8 cellular contexts compared by ENCODE assay signal in the genomic region with DNA sequence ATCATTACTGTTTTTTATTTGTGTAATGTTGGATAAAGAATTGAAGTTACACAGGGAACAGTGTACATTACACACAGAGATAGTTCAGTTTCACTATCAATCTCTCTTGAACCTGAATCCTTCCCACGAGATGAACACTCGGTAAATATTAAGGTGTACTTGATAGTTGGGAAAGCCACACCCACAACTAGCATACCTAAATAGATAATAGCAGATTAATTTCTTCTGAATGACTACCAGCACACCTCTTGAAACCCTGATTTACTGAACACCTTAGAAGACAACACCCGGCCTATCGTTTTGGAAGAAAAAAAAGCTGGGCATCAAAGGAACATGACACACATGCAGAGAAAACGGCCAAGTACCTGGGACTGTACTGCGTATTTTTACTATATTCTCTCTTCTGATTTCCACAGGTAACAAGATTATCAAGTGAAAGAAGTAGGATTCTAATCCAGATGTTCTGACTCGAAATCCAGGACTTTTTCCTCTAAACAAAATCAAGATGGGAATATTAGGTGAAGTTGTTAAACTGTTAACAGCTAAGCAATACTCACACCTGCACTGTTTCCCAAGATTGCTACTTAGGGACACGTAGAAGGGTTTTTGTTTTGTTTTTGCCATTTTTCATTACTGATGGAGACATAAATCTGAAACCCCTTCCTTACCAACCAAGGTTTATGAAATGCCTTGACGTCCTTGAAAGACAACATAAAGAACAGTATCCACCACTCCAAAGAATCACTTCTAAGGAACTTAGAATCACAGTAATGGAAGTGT. TPM values are rescaled to one million over a fixed set of nuclear protein-coding genes. Genes with fewer than 3 reads are reported as not detected.
DNase-seq lines count a peak whose midpoint lies in the region; ATAC-seq lines count a peak whose summit lies in the region.

No MANE protein-coding gene starts in this region.

- peak overlapping the region; percentile 100 for H3K4me3 Mint-ChIP-seq in activated CD4-positive, alpha-beta T cell treated with anti-CD3 and anti-CD28 coated beads for 36 hours
- H3K4me3 Mint-ChIP-seq in activated T-helper 2 cell treated with anti-CD3 and anti-CD28 coated beads, Interferon-gamma antibody, Interleukin-2, Interleukin-4, amounts not matched to agents 10 μg/mL and 5 μg/mL and 100 μg/mL, durations not matched to agents 14 hours and 24 hours and 36 hours (ENCODE audit: low read depth): peak overlapping the region; percentile 97
- H3K4me3 Mint-ChIP-seq in stimulated activated memory B cell treated with anti-CD40 and anti-IgM and Interleukin-4, amounts not matched to agents 10 μg/mL and 1 μg/mL and 100 μg/mL, for 72 hours: peak overlapping the region; percentile 95

- peaks cover 12% of the 10 kb centered on the region for H3K9me3 ChIP-seq in iPS-20b (ENCODE audit: insufficient read depth, low read depth, low read length)

- no peaks in the 10 kb centered on the region for H3K4me1 ChIP-seq in iPS-20b (ENCODE audit: insufficient read depth, low read length)

- H3K9me3 Mint-ChIP-seq in activated CD4-positive, alpha-beta T cell treated with anti-CD3 and anti-CD28 coated beads for 36 hours (ENCODE audit: low read depth): peaks cover 5% of the 10 kb centered on the region
- peaks cover 8% of the 10 kb centered on the region for H3K9me3 Mint-ChIP-seq in activated T-helper 2 cell treated with anti-CD3 and anti-CD28 coated beads, Interferon-gamma antibody, Interleukin-2, Interleukin-4, amounts not matched to agents 10 μg/mL and 5 μg/mL and 100 μg/mL, durations not matched to agents 14 hours and 24 hours and 36 hours
- H3K9me3 Mint-ChIP-seq in stimulated activated memory B cell treated with anti-CD40 and anti-IgM and Interleukin-4, amounts not matched to agents 10 μg/mL and 1 μg/mL and 100 μg/mL, for 72 hours: no peaks in the 10 kb centered on the region

- peak overlapping the region; percentile 83 for H3K4me3 ChIP-seq in iPS-20b (ENCODE audit: low read length)

- ATAC-seq in activated CD4-positive, alpha-beta T cell treated with anti-CD3 and anti-CD28 coated beads for 36 hours: no peak
- ATAC-seq in stimulated activated memory B cell treated with anti-CD40 and anti-IgM and Interleukin-4, amounts not matched to agents 10 μg/mL and 1 μg/mL and 100 μg/mL, for 72 hours: no peak
- no peak for ATAC-seq in HG03457 (IDR thresholded peaks at IDR 0.05; ENCODE audit: unreplicated experiment)
- ATAC-seq in GM21528 (IDR thresholded peaks at IDR 0.05; ENCODE audit: low FRiP score, unreplicated experiment): no peak

- CTCF ChIA-PET in activated CD4-positive, alpha-beta T cell treated with anti-CD3 and anti-CD28 coated beads for 36 hours (lab: Charles Lee): no interaction called here

- H3K9ac ChIP-seq in iPS-20b (ENCODE audit: low read depth, low read length): peak overlapping the region; percentile 82

- H3K27me3 ChIP-seq in iPS-20b (ENCODE audit: insufficient read depth, low read length): peaks cover 8% of the 10 kb centered on the region; the same call in 1 of the 2 replicates

- no peak for DNase-seq in activated CD4-positive, alpha-beta T cell treated with anti-CD3 and anti-CD28 coated beads for 36 hours
- DNase-seq in activated CD4-positive, alpha-beta T cell treated with anti-CD3 and anti-CD28 coated beads, Interleukin-2, amount 50 U/mL, for 4 hours: no peak
- no peak for DNase-seq in activated T-helper 2 cell treated with anti-CD3 and anti-CD28 coated beads, Interferon-gamma antibody, Interleukin-2, Interleukin-4, amounts not matched to agents 10 μg/mL and 5 μg/mL and 100 μg/mL, durations not matched to agents 14 hours and 24 hours and 36 hours (ENCODE audit: low spot score)
- no peak for DNase-seq in NCI-H1105 treated with DMSO at 0.1 percent for 48 hours (lab: John Stamatoyannopoulos, UW)

- no peak overlapping the region for H3K27ac ChIP-seq in iPS-20b (ENCODE audit: low read length)

- no peaks in the 10 kb centered on the region for H3K27me3 Mint-ChIP-seq in activated CD4-positive, alpha-beta T cell treated with anti-CD3 and anti-CD28 coated beads for 36 hours
- peaks cover 23% of the 10 kb centered on the region for H3K27me3 Mint-ChIP-seq in activated T-helper 2 cell treated with anti-CD3 and anti-CD28 coated beads, Interferon-gamma antibody, Interleukin-2, Interleukin-4, amounts not matched to agents 10 μg/mL and 5 μg/mL and 100 μg/mL, durations not matched to agents 14 hours and 24 hours and 36 hours (ENCODE audit: low read depth)
- H3K27me3 Mint-ChIP-seq in stimulated activated memory B cell treated with anti-CD40 and anti-IgM and Interleukin-4, amounts not matched to agents 10 μg/mL and 1 μg/mL and 100 μg/mL, for 72 hours: no peaks in the 10 kb centered on the region

- H3K27ac Mint-ChIP-seq in activated CD4-positive, alpha-beta T cell treated with anti-CD3 and anti-CD28 coated beads for 36 hours: peak overlapping the region; percentile 99
- peak overlapping the region; percentile 95 for H3K27ac Mint-ChIP-seq in activated T-helper 2 cell treated with anti-CD3 and anti-CD28 coated beads, Interferon-gamma antibody, Interleukin-2, Interleukin-4, amounts not matched to agents 10 μg/mL and 5 μg/mL and 100 μg/mL, durations not matched to agents 14 hours and 24 hours and 36 hours
- H3K27ac Mint-ChIP-seq in stimulated activated memory B cell treated with anti-CD40 and anti-IgM and Interleukin-4, amounts not matched to agents 10 μg/mL and 1 μg/mL and 100 μg/mL, for 72 hours: peak overlapping the region; percentile 98

- POLR2A ChIA-PET in activated CD4-positive, alpha-beta T cell treated with anti-CD3 and anti-CD28 coated beads for 36 hours (lab: Charles Lee): no interaction called here

- peaks cover 41% of the 10 kb centered on the region for H3K4me1 Mint-ChIP-seq in activated CD4-positive, alpha-beta T cell treated with anti-CD3 and anti-CD28 coated beads for 36 hours
- H3K4me1 Mint-ChIP-seq in activated T-helper 2 cell treated with anti-CD3 and anti-CD28 coated beads, Interferon-gamma antibody, Interleukin-2, Interleukin-4, amounts not matched to agents 10 μg/mL and 5 μg/mL and 100 μg/mL, durations not matched to agents 14 hours and 24 hours and 36 hours (ENCODE audit: low read depth): peaks cover 24% of the 10 kb centered on the region
- peaks cover 36% of the 10 kb centered on the region for H3K4me1 Mint-ChIP-seq in stimulated activated memory B cell treated with anti-CD40 and anti-IgM and Interleukin-4, amounts not matched to agents 10 μg/mL and 1 μg/mL and 100 μg/mL, for 72 hours

- intact Hi-C loops in activated CD4-positive, alpha-beta T cell treated with anti-CD3 and anti-CD28 coated beads for 36 hours (cut with DNase I, micrococcal nuclease): loop anchor here (5.0 kb wide), 7 partner anchors 321 to 764 kb away; partner anchors contain the start of genes DCLRE1A (in 1 of the 2), FHIP2A (in 1 of the 2), NHLRC2 (in 1 of the 2) and TRUB1 (in 1 of the 2)
- intact Hi-C loops in activated T-helper 2 cell treated with anti-CD3 and anti-CD28 coated beads, Interferon-gamma antibody, Interleukin-2, Interleukin-4, amounts not matched to agents 10 μg/mL and 5 μg/mL and 100 μg/mL, durations not matched to agents 14 hours and 24 hours and 36 hours (cut with micrococcal nuclease): loop anchor here (5.0 to 10.0 kb wide), 3 partner anchors 321 to 444 kb away; partner anchors contain the start of genes DCLRE1A and NHLRC2

- peaks cover 17% of the 10 kb centered on the region for H3K36me3 ChIP-seq in iPS-20b (ENCODE audit: insufficient read depth, low read depth, low read length)

- peaks cover 12% of the 10 kb centered on the region for H3K36me3 Mint-ChIP-seq in activated CD4-positive, alpha-beta T cell treated with anti-CD3 and anti-CD28 coated beads for 36 hours (ENCODE audit: low read depth)
- peaks cover 23% of the 10 kb centered on the region for H3K36me3 Mint-ChIP-seq in activated T-helper 2 cell treated with anti-CD3 and anti-CD28 coated beads, Interferon-gamma antibody, Interleukin-2, Interleukin-4, amounts not matched to agents 10 μg/mL and 5 μg/mL and 100 μg/mL, durations not matched to agents 14 hours and 24 hours and 36 hours (ENCODE audit: low read depth)
- H3K36me3 Mint-ChIP-seq in stimulated activated memory B cell treated with anti-CD40 and anti-IgM and Interleukin-4, amounts not matched to agents 10 μg/mL and 1 μg/mL and 100 μg/mL, for 72 hours: peaks cover 12% of the 10 kb centered on the region

RNA-seq across cellular contexts. Expression of gene CCDC186, which starts 1.0 kb away (rescaled TPM):
- total RNA-seq in activated CD4-positive, alpha-beta T cell treated with anti-CD3 and anti-CD28 coated beads for 36 hours: 10 to 100 TPM in 1 of 2 experiments, 1 to 10 TPM in 1; 9.1 to 13.9 TPM
- total RNA-seq in activated T-helper 2 cell treated with anti-CD3 and anti-CD28 coated beads, Interferon-gamma antibody, Interleukin-2, Interleukin-4, amounts not matched to agents 10 μg/mL and 5 μg/mL and 100 μg/mL, durations not matched to agents 14 hours and 24 hours and 36 hours: 11.3 and 13.9 TPM in 2 replicates

RNA-seq across cellular contexts. Expression of gene TDRD1, which starts 6.2 kb away (rescaled TPM):
- under 1 TPM; 0.21 to 0.25 TPM for total RNA-seq in activated CD4-positive, alpha-beta T cell treated with anti-CD3 and anti-CD28 coated beads for 36 hours
- total RNA-seq in activated T-helper 2 cell treated with anti-CD3 and anti-CD28 coated beads, Interferon-gamma antibody, Interleukin-2, Interleukin-4, amounts not matched to agents 10 μg/mL and 5 μg/mL and 100 μg/mL, durations not matched to agents 14 hours and 24 hours and 36 hours: 0.11 and 0.30 TPM in 2 replicates
